Comparison of ENCODE assay signal across 25 cellular contexts in the genomic region with DNA sequence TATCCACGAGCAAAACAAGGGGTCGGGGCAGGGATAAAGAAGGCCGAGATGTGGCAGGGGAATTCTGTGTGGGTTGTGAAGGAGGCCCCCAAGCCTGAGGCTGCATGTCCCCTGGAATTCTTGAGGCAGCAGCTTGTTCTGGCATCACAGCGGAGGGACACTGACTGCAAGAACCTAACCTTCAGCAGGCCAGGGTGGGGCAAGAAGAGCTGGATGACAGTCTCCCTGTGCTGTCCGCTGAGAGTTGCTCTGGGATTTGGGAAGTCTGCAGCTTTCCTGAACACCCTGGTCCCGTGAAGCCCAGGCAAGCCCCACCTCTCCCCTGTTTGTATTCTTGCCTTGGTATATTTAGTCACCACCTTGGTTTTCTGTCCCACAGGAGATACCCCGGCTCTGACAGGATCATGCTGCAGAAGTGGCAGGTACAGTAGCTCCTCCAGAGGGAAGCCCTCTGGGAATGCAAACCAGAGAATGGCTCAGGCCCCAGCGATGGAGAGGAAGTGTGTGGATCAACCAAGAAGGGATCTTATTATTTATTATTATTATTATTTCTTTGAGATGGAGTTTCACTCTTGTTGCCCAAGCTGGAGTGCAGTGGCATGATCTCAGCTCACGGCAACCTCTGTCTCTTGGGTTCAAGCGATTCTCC. TPM values are rescaled to one million over a fixed set of nuclear protein-coding genes. Genes with fewer than 3 reads are reported as not detected.
A peak's percentile ranks its signal among the peaks of the same experiment; 100 is the strongest.
DNase-seq lines count a peak whose midpoint lies in the region; TF ChIP-seq lines count a peak whose summit lies in the region.
"Had no signal": no experiment of that assay in that cellular context is flagged by ENCODE, and none has a peak within 500 bp of the region (broad histone marks: within the 10 kb centered on the region; RNA-seq: fewer than 3 reads in every experiment).

No MANE protein-coding gene starts in this region.

- intact Hi-C loops in stomach (cut with DNase I; ENCODE audit: low total_unique reads) = no loop called here

- 89 to 90% methylated on average over 4 to 10 of the region's 10 CpGs for WGBS in endodermal cell (ENCODE audit: insufficient coverage in 1 of 2, insufficient read length in 1 of 2), 2 experiments
- WGBS in stomach, 5 donors = 80 to 91% (median 89%) methylated on average over 10 of the region's 10 CpGs

- DNase-seq in activated CD8-positive, alpha-beta memory T cell treated with anti-CD3 and anti-CD28 coated beads for 24 hours = peak; percentile 11
- no peak for DNase-seq in activated CD8-positive, alpha-beta memory T cell treated with anti-CD3 and anti-CD28 coated beads, Interleukin-2, amount 50 U/mL, for 4 hours
- DNase-seq in endodermal cell = peak; percentile 20
- DNase-seq in osteocyte (ENCODE audit: extremely low spot score, unreplicated experiment) = peak; percentile 64
- DNase-seq in D341Med (ENCODE audit: low spot score) = no peak
- no peak for DNase-seq in stomach
- DNase-seq in anterior cingulate cortex (lab: John Stamatoyannopoulos, UW) = no peak
- DNase-seq: ACHN, BE2C, Calu3, DMS153, Kasumi-1, NCI-H1092 treated with DMSO at 0.1 percent for 48 hours, NCI-H1436, NCI-H187, NCI-H2081 treated with DMSO at 0.1 percent for 48 hours, NCI-H2171, NCI-H226, NCI-H510A, Right ventricle myocardium superior, RPMI8226 had no signal

- no peak overlapping the region for H3K9ac ChIP-seq in endodermal cell (ENCODE audit: extremely low read depth, low read length, poor library complexity, severe bottlenecking)

- H3K4me3 Mint-ChIP-seq in endodermal cell (no peak overlapping the region), osteocyte (ENCODE audit: unreplicated experiment) (no peak overlapping the region)

- H3K36me3 Mint-ChIP-seq in endodermal cell (ENCODE audit: low read depth) (no peaks in the 10 kb centered on the region), osteocyte (ENCODE audit: unreplicated experiment) (no peaks in the 10 kb centered on the region)

- TF ChIP-seq POLR2A in stomach (IDR thresholded peaks at IDR 0.05) = no peak

- H3K9me3 Mint-ChIP-seq in endodermal cell = no peaks in the 10 kb centered on the region
- H3K9me3 Mint-ChIP-seq in osteocyte (ENCODE audit: unreplicated experiment) = no peaks in the 10 kb centered on the region

- H3K27me3 ChIP-seq in endodermal cell (ENCODE audit: control insufficient read depth, insufficient read depth, low read length, poor library complexity, severe bottlenecking) (no peaks in the 10 kb centered on the region), stomach (no peaks in the 10 kb centered on the region)
- H3K27me3 ChIP-seq: BE2C had no signal

- H3K27me3 Mint-ChIP-seq in endodermal cell (ENCODE audit: insufficient read depth) = peaks cover 2% of the 10 kb centered on the region
- H3K27me3 Mint-ChIP-seq in osteocyte (ENCODE audit: unreplicated experiment) = no peaks in the 10 kb centered on the region

- no peak overlapping the region for H3K27ac Mint-ChIP-seq in endodermal cell
- no peak overlapping the region for H3K27ac Mint-ChIP-seq in osteocyte (ENCODE audit: unreplicated experiment)

- H3K9me3 ChIP-seq in endodermal cell (ENCODE audit: control insufficient read depth, low read length) (no peaks in the 10 kb centered on the region), stomach (no peaks in the 10 kb centered on the region)
- H3K9me3 ChIP-seq: BE2C had no signal

- TF ChIP-seq EP300 in stomach (IDR thresholded peaks at IDR 0.05) = no peak

- no peak overlapping the region for H3K4me3 ChIP-seq in endodermal cell (ENCODE audit: low read length)
- H3K4me3 ChIP-seq in stomach = no peak overlapping the region
- H3K4me3 ChIP-seq: K562 had no signal

- no peaks in the 10 kb centered on the region for H3K36me3 ChIP-seq in endodermal cell (ENCODE audit: control insufficient read depth, insufficient read depth, low read length)
- H3K36me3 ChIP-seq in stomach = no peaks in the 10 kb centered on the region
- H3K36me3 ChIP-seq: BE2C had no signal

- H3K4me1 Mint-ChIP-seq in endodermal cell = peaks cover 3% of the 10 kb centered on the region
- H3K4me1 Mint-ChIP-seq in osteocyte (ENCODE audit: unreplicated experiment) = no peaks in the 10 kb centered on the region

- H3K4me1 ChIP-seq in endodermal cell (ENCODE audit: control insufficient read depth, insufficient read depth, low read length) (no peaks in the 10 kb centered on the region), stomach (no peaks in the 10 kb centered on the region)
- H3K4me1 ChIP-seq: BE2C had no signal

- no peak for TF ChIP-seq CTCF in endodermal cell (conservative IDR thresholded peaks at IDR 0.05)
- TF ChIP-seq CTCF in osteocyte (IDR thresholded peaks at IDR 0.05) = no peak
- TF ChIP-seq CTCF in stomach (IDR thresholded peaks at IDR 0.05) = no peak

- H3K27ac ChIP-seq in endodermal cell (ENCODE audit: low read depth, low read length) (no peak overlapping the region), stomach (no peak overlapping the region)
- H3K27ac ChIP-seq: 22Rv1 had no signal

RNA-seq across cellular contexts. Expression of a gene that starts 1.9 kb away (rescaled TPM):
- not detected for total RNA-seq in endodermal cell
- polyA plus RNA-seq in endodermal cell (2013, experiment 1 of 2) = not detected
- polyA plus RNA-seq in endodermal cell (2013, experiment 2 of 2) = not detected
- not detected in 2 replicates for total RNA-seq in osteocyte
- 1 to 10 TPM in 1 of 5 donors, under 1 TPM in 1, not detected in 3; 0.72 to 2.6 TPM for total RNA-seq in stomach
- polyA plus RNA-seq in stomach = under 1 TPM in 1 of 3 donors, not detected in 2; 0.46 TPM
- total RNA-seq: Calu3, HepG2, K562, M059J, Right ventricle myocardium superior had no signal
- polyA plus RNA-seq: HepG2, K562 had no signal

Comparison
In these comparisons a context has a peak if more than half of its experiments do, and no peak if none do; other contexts are left out.
1. DNase-seq: peak in activated CD8-positive, alpha-beta memory T cell treated with anti-CD3 and anti-CD28 coated beads for 24 hours (single experiment), endodermal cell (single experiment) and osteocyte (single experiment); none in activated CD8-positive, alpha-beta memory T cell treated with anti-CD3 and anti-CD28 coated beads, Interleukin-2, amount 50 U/mL, for 4 hours (single experiment), D341Med (single experiment), stomach (single experiment) and anterior cingulate cortex (0 of 58).